ENCODE assay signal across 20 cellular contexts in genomic region chr3:184811034-184811433, GRCh38. TPM values are rescaled to one million over a fixed set of nuclear protein-coding genes. Genes with fewer than 3 reads are reported as not detected.
DNase-seq lines count a peak whose midpoint lies in the region; ATAC-seq, FAIRE-seq and TF ChIP-seq lines count a peak whose summit lies in the region.
"Had no signal": no experiment of that assay in that cellular context is flagged by ENCODE, and none has a peak within 500 bp of the region (broad histone marks: within the 10 kb centered on the region; RNA-seq: fewer than 3 reads in every experiment).

No MANE protein-coding gene starts in this region.

- H3K4me3 Mint-ChIP-seq in type B pancreatic cell, result peak overlapping the region; percentile 21

- no peaks in the 10 kb centered on the region for H3K9me3 Mint-ChIP-seq in activated naive CD4-positive, alpha-beta T cell treated with anti-CD3 and anti-CD28 coated beads, Interleukin-2, amount 50 U/mL, for 72 hours
- no peaks in the 10 kb centered on the region for H3K9me3 Mint-ChIP-seq in type B pancreatic cell
- H3K9me3 Mint-ChIP-seq: T-cell had no signal

- no peaks in the 10 kb centered on the region for H3K36me3 ChIP-seq in SU-DHL-6 (ENCODE audit: low read length)
- no peaks in the 10 kb centered on the region for H3K36me3 ChIP-seq in hepatocyte (replicated peaks; ENCODE audit: insufficient read depth, low read depth)
- H3K36me3 ChIP-seq in transverse colon, result no peaks in the 10 kb centered on the region
- no peaks in the 10 kb centered on the region for H3K36me3 ChIP-seq in kidney (ENCODE audit: control insufficient read depth in 1 of 2, insufficient read depth in 2 of 2, low read length in 2 of 2)
- H3K36me3 ChIP-seq: sigmoid colon had no signal

- H3K9me2 ChIP-seq in SU-DHL-6 (replicated peaks; ENCODE audit: insufficient read depth, low read length), result no peaks in the 10 kb centered on the region
- no peaks in the 10 kb centered on the region for H3K9me2 ChIP-seq in hepatocyte (replicated peaks; ENCODE audit: insufficient read depth)

- peaks cover 8% of the 10 kb centered on the region; the same call in 1 of the 2 replicates for H3K79me2 ChIP-seq in SU-DHL-6 (ENCODE audit: insufficient read depth, low read length)
- H3K79me2 ChIP-seq in hepatocyte, result peaks cover 36% of the 10 kb centered on the region

- TF ChIP-seq POLR2A in transverse colon (IDR thresholded peaks at IDR 0.05), result no peak

- ATAC-seq in activated naive CD4-positive, alpha-beta T cell treated with anti-CD3 and anti-CD28 coated beads, Interleukin-2, amount 50 U/mL, for 72 hours, result peak; percentile 25 to 62

- H3K27me3 Mint-ChIP-seq in type B pancreatic cell, result no peaks in the 10 kb centered on the region
- H3K27me3 Mint-ChIP-seq: T-cell had no signal

- H3K4me2 ChIP-seq in SU-DHL-6 (ENCODE audit: low read depth, low read length, poor library complexity, severe bottlenecking) (no peak overlapping the region), hepatocyte (no peak overlapping the region)

- peaks cover 9% of the 10 kb centered on the region for H3K4me1 Mint-ChIP-seq in type B pancreatic cell (ENCODE audit: unreplicated experiment)

- H2AFZ ChIP-seq in SU-DHL-6 (ENCODE audit: low read depth, low read length, severe bottlenecking), result peak overlapping the region; percentile 92
- H2AFZ ChIP-seq in hepatocyte, result peak overlapping the region; percentile 82

- H3F3A ChIP-seq in SU-DHL-6 (ENCODE audit: insufficient read depth), result no peaks in the 10 kb centered on the region

- H3K27ac Mint-ChIP-seq in activated naive CD4-positive, alpha-beta T cell treated with anti-CD3 and anti-CD28 coated beads, Interleukin-2, amount 50 U/mL, for 72 hours, result peak overlapping the region; percentile 10 to 85
- no peak overlapping the region for H3K27ac Mint-ChIP-seq in type B pancreatic cell

- H3K9me3 ChIP-seq in SU-DHL-6 (ENCODE audit: insufficient read depth, low read length) (no peaks in the 10 kb centered on the region), hepatocyte (ENCODE audit: low read depth) (no peaks in the 10 kb centered on the region), transverse colon (no peaks in the 10 kb centered on the region), kidney (ENCODE audit: control insufficient read depth in 1 of 2, low read length in 2 of 2) (no peaks in the 10 kb centered on the region)
- H3K9me3 ChIP-seq: lower lobe of right lung, sigmoid colon had no signal

- TF ChIP-seq EP300 in transverse colon (IDR thresholded peaks at IDR 0.05; ENCODE audit: low read depth), result no peak

- H3K27ac ChIP-seq in SU-DHL-6 (ENCODE audit: low read depth, low read length) (no peak overlapping the region), hepatocyte (no peak overlapping the region), transverse colon (no peak overlapping the region), kidney (ENCODE audit: low read depth in 2 of 2, low read length in 2 of 2) (no peak overlapping the region)
- H3K27ac ChIP-seq: foreskin keratinocyte had no signal

- WGBS in hepatocyte (ENCODE audit: low lambda C conversion rate, missing lambda C conversion rate), result 87% methylated on average over 3 of the region's 3 CpGs
- WGBS in transverse colon (ENCODE audit: low coverage in 1 of 2), 2 donors, result 84% methylated on average over 3 of the region's 3 CpGs; no CpG with 5 or more reads in 1 of the 2 donors

- H3K4me3 ChIP-seq in SU-DHL-6 (ENCODE audit: insufficient read depth, low read length, poor library complexity, severe bottlenecking) (no peak overlapping the region), hepatocyte (no peak overlapping the region), transverse colon (no peak overlapping the region), kidney (ENCODE audit: low read length in 2 of 2) (no peak overlapping the region)

- FAIRE-seq in kidney (lab: Jason Lieb, UNC), result no peak
- FAIRE-seq: bronchial epithelial cell had no signal

- H3K27me3 ChIP-seq in SU-DHL-6 (ENCODE audit: low read length) (no peaks in the 10 kb centered on the region), hepatocyte (no peaks in the 10 kb centered on the region), transverse colon (no peaks in the 10 kb centered on the region)
- H3K27me3 ChIP-seq: foreskin keratinocyte, sigmoid colon had no signal

- peak in 1 of 2 donors; percentile 14 for DNase-seq in activated naive CD4-positive, alpha-beta T cell treated with anti-CD3 and anti-CD28 coated beads, Interleukin-2, amount 50 U/mL, for 72 hours (ENCODE audit: low spot score in 2 of 2)
- no peak for DNase-seq in activated naive CD4-positive, alpha-beta T cell (lab: John Stamatoyannopoulos, UW)
- DNase-seq in hepatocyte (ENCODE audit: low spot score) (no peak), type B pancreatic cell (ENCODE audit: extremely low spot score, unreplicated experiment) (no peak), transverse colon (no peak), kidney (no peak), ecto neural progenitor cell (ENCODE audit: low spot score) (no peak)
- DNase-seq: activated gamma-delta T cell; effector memory CD4-positive, alpha-beta T cell; foreskin keratinocyte; H7; KBM-7; lower lobe of right lung; NCI-H1436; OCI-M1; sigmoid colon; stimulated activated CD4-positive, alpha-beta T cell treated with anti-CD3 and anti-CD28 coated beads, Interleukin-4, amount 100 ng/mL, for 4 hours; T-cell had no signal

- H4K20me1 ChIP-seq in SU-DHL-6 (ENCODE audit: low read depth, low read length), result no peaks in the 10 kb centered on the region
- H4K20me1 ChIP-seq in hepatocyte (ENCODE audit: insufficient read depth, poor library complexity, severe bottlenecking), result no peaks in the 10 kb centered on the region

- H3K36me3 Mint-ChIP-seq in activated naive CD4-positive, alpha-beta T cell treated with anti-CD3 and anti-CD28 coated beads, Interleukin-2, amount 50 U/mL, for 72 hours, result no peaks in the 10 kb centered on the region
- H3K36me3 Mint-ChIP-seq in type B pancreatic cell, result no peaks in the 10 kb centered on the region

- in situ Hi-C loops in transverse colon (cut with MboI; ENCODE audit: low pct_ligation_motif_present in 1 of 4, low pct_unique_long_range_greater_than_20kb in 1 of 4, low sequenced_read_pairs in 3 of 4), result no loop called here

- intact Hi-C loops in transverse colon (cut with DNase I; ENCODE audit: low total_unique reads), result no loop called here
- intact Hi-C loops in kidney (cut with DNase I), result no loop called here

- no peak overlapping the region for H3K9ac ChIP-seq in SU-DHL-6 (ENCODE audit: low read length)
- no peak overlapping the region for H3K9ac ChIP-seq in kidney (ENCODE audit: low read length in 2 of 2)

- H3K4me1 ChIP-seq in hepatocyte (ENCODE audit: insufficient read depth) (peaks cover 10% of the 10 kb centered on the region), transverse colon (peaks cover 6 to 34% (median 14%) of the 10 kb centered on the region in 4 donors), kidney (ENCODE audit: control insufficient read depth in 1 of 2, insufficient read depth in 1 of 2, low read depth in 1 of 2, low read length in 2 of 2) (peaks cover 7% of the 10 kb centered on the region in 2 donors)
- H3K4me1 ChIP-seq: foreskin keratinocyte had no signal

- TF ChIP-seq CTCF in SU-DHL-6 (IDR thresholded peaks at IDR 0.05; ENCODE audit: insufficient read depth, low read length, poor library complexity, severe bottlenecking) (no peak), hepatocyte (IDR thresholded peaks at IDR 0.05; ENCODE audit: poor library complexity) (no peak), type B pancreatic cell (conservative IDR thresholded peaks at IDR 0.05) (no peak), transverse colon (IDR thresholded peaks at IDR 0.05) (no peak), kidney (IDR thresholded peaks at IDR 0.05; ENCODE audit: borderline replicate concordance, extremely low read depth, insufficient read depth) (no peak)

RNA-seq across cellular contexts. Expression of gene VPS8, which starts 0.9 kb away (rescaled TPM):
- 10 to 100 TPM; 45.9 to 72.4 TPM for total RNA-seq in activated naive CD4-positive, alpha-beta T cell treated with anti-CD3 and anti-CD28 coated beads, Interleukin-2, amount 50 U/mL, for 72 hours
- 61.9 and 62.4 TPM in 2 replicates for total RNA-seq in hepatocyte
- polyA plus RNA-seq in hepatocyte, result 20.5 and 24.9 TPM in 2 replicates
- total RNA-seq in type B pancreatic cell (ENCODE audit: low replicate concordance), result 36.5 and 59.4 TPM in 2 replicates
- total RNA-seq in transverse colon, result 100 to 1,000 TPM in 1 of 4 donors, 10 to 100 TPM in 3; 35.8 to 115 (median 70.3) TPM
- total RNA-seq in kidney, result 55.0 TPM
- 10.8 TPM for polyA plus RNA-seq in kidney (ENCODE audit: insufficient read depth, low read depth, low replicate concordance)
